Comparison of ENCODE assay signal across 25 cellular contexts in genomic region chr2:200790185-200790584, GRCh38.
"Had no signal": no experiment of that assay in that cellular context is flagged by ENCODE, and none has a peak within 500 bp of the region (broad histone marks: within the 10 kb centered on the region; RNA-seq: fewer than 3 reads in every experiment).

No MANE protein-coding gene starts in this region.

- H3K36me3 ChIP-seq: adrenal gland, WERI-Rb-1 had no signal

- H3K27me3 ChIP-seq: adrenal gland had no signal

- H3K4me2 ChIP-seq: KMS-11, PC-9 had no signal

- H3K4me3 ChIP-seq: adrenal gland, PC-9 had no signal

- DNase-seq: activated CD4-positive, alpha-beta T cell treated with anti-CD3 and anti-CD28 coated beads, Interleukin-2, amount 10 ng/mL, durations not matched to agents 7 days and 5 days; activated CD4-positive, alpha-beta T cell treated with anti-CD3 and anti-CD28 coated beads, Interleukin-2, amount 50 U/mL, for 48 hours; activated CD8-positive, alpha-beta memory T cell treated with anti-CD3 and anti-CD28 coated beads, Interleukin-2, amount 50 U/mL, for 4 hours; activated gamma-delta T cell treated with Interleukin-2 at 50 U/mL for 16 hours; activated naive CD4-positive, alpha-beta T cell treated with anti-CD3 and anti-CD28 coated beads for 36 hours; activated T-cell treated with anti-CD3 and anti-CD28 coated beads for 4 hours; activated T-cell treated with anti-CD3 and anti-CD28 coated beads, Interleukin-2, amount 50 U/mL, for 4 hours; adrenal gland; caudate nucleus; NCI-H1105; NCI-H1417 treated with DMSO at 0.1 percent for 48 hours; NCI-H1694; NCI-H1930; NCI-H345; NCI-H510A; NCI-H748 treated with DMSO at 0.1 percent for 48 hours; NK-92 treated with Interleukin-12 subunit alpha and Interleukin-12 subunit beta, amount 100 ng/mL, for 24 hours; PC-9; SIG-M5; T1000; WERI-Rb-1 had no signal

- H2AFZ ChIP-seq: PC-9 had no signal

- H3K27ac ChIP-seq: KMS-11, RWPE1, WERI-Rb-1 had no signal

- H3K9me3 ChIP-seq: adrenal gland had no signal

- ATAC-seq: activated naive CD4-positive, alpha-beta T cell treated with anti-CD3 and anti-CD28 coated beads, Interleukin-2, amount 50 U/mL, for 72 hours; activated T-cell treated with anti-CD3 and anti-CD28 coated beads, Interleukin-2, amount 50 U/mL, for 4 hours; Right ventricle myocardium inferior had no signal

- H3K9ac ChIP-seq: KMS-11 had no signal
